ENCODE assay signal across 8 cellular contexts in genomic region chr11:123103326-123103980, GRCh38. TPM values are rescaled to one million over a fixed set of nuclear protein-coding genes. Genes with fewer than 3 reads are reported as not detected.
DNase-seq lines count a peak whose midpoint lies in the region; ATAC-seq and TF ChIP-seq lines count a peak whose summit lies in the region.

No MANE protein-coding gene starts in this region.

- DNase-seq in 8988T (peak; percentile 17), G401 (ENCODE audit: low spot score) (peak; percentile 99), NCI-H1436 (lab: John Stamatoyannopoulos, UW) (peak; percentile 55), T follicular helper cell (ENCODE audit: low read depth) (peak; percentile 9), colonic mucosa (peak; percentile 49), left lobe of liver (ENCODE audit: low spot score) (no peak), suprapubic skin (ENCODE audit: low spot score in 2 of 2) (peak; percentile 74 to 83)

- intact Hi-C loops in colonic mucosa (cut with DNase I), result no loop called here

- H3K4me3 ChIP-seq in colonic mucosa (no peak overlapping the region), suprapubic skin (no peak overlapping the region)

- H3K27ac ChIP-seq in colonic mucosa (no peak overlapping the region), suprapubic skin (no peak overlapping the region)

- TF ChIP-seq EP300 in suprapubic skin (IDR thresholded peaks at IDR 0.05), result no peak

- TF ChIP-seq POLR2A in suprapubic skin (IDR thresholded peaks at IDR 0.05), result no peak

- H3K9me3 ChIP-seq in colonic mucosa, result no peaks in the 10 kb centered on the region
- no peaks in the 10 kb centered on the region for H3K9me3 ChIP-seq in suprapubic skin

- WGBS in suprapubic skin, result 50% methylated on average over 8 of the region's 8 CpGs

- TF ChIP-seq CTCF in colonic mucosa (IDR thresholded peaks at IDR 0.05) (peak; percentile 39), suprapubic skin (IDR thresholded peaks at IDR 0.05) (peak; percentile 48 to 54)

- H3K36me3 ChIP-seq in colonic mucosa (no peaks in the 10 kb centered on the region), suprapubic skin (no peaks in the 10 kb centered on the region)

- H3K27me3 ChIP-seq in colonic mucosa (no peaks in the 10 kb centered on the region), suprapubic skin (peaks cover 2% of the 10 kb centered on the region)

- no peak overlapping the region for H3K9ac ChIP-seq in colonic mucosa (ENCODE audit: low read depth in 2 of 2, low read length in 2 of 2)

- H3K4me1 ChIP-seq in colonic mucosa, result no peaks in the 10 kb centered on the region
- H3K4me1 ChIP-seq in suprapubic skin, result peaks cover 9% of the 10 kb centered on the region

- in situ Hi-C loops in G401 (cut with HindIII; ENCODE audit: low sequenced_read_pairs), result loop anchor here (25.0 kb wide), 1 partner anchor 134 kb away; no protein-coding TSS in a partner anchor

- peak; percentile 75 for ATAC-seq in left lobe of liver
- ATAC-seq in GM21619 (IDR thresholded peaks at IDR 0.05; ENCODE audit: unreplicated experiment), result no peak

RNA-seq across cellular contexts. Expression of gene HSPA8, which starts 41.5 kb away (rescaled TPM):
- 2,144 and 3,148 TPM in 2 replicates for total RNA-seq in G401 (2014; rRNA removed; shearing (Covaris generic))
- total RNA-seq in colonic mucosa (100 to 1,000 TPM; 565 to 901 TPM), left lobe of liver (357 TPM), suprapubic skin (100 to 1,000 TPM; 212 to 708 (median 560) TPM)
